5 cellular contexts compared by ENCODE assay signal in the genomic region with DNA sequence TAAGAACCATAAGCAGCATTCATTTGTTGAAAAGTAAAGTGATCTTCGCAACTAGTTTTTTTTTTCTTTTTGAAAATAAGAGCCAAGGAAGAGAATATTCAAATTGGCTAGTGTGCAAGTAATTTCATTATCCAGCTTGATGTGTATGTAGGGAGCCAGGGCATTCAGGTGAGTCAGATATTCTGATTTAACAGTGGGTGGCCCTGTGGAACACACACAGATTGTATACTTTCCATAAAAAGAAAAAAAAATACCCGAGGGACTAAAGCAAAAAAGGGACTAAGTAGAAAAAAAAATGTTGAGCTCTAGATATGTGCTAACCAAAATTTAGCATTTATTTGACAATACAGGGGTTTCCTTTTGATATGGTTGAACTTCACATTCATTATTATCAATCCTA.
"Had no signal": no experiment of that assay in that cellular context is flagged by ENCODE, and none has a peak within 500 bp of the region (broad histone marks: within the 10 kb centered on the region; RNA-seq: fewer than 3 reads in every experiment).

No MANE protein-coding gene starts in this region.

- H3K4me2 ChIP-seq: GM23338 had no signal

- H3K9me3 Mint-ChIP-seq: GM23338, H9 had no signal

- ATAC-seq: GM23338, K562 had no signal

- H3K27ac Mint-ChIP-seq: GM23338 had no signal

- DNase-seq: H9, HCEC 1CT, IMR-90 had no signal

- H3K4me3 Mint-ChIP-seq: GM23338, H9 had no signal

- H3K4me3 ChIP-seq: GM23338, K562 had no signal
